Comparison of ENCODE assay signal across 8 cellular contexts in genomic region chr6:26183581-26184408, GRCh38.
DNase-seq lines count a peak whose midpoint lies in the region; ATAC-seq and TF ChIP-seq lines count a peak whose summit lies in the region.

No MANE protein-coding gene starts in this region.

- H3K27me3 Mint-ChIP-seq in naive B cell, result no peaks in the 10 kb centered on the region

- in situ Hi-C loops in transverse colon (cut with MboI; ENCODE audit: low pct_ligation_motif_present in 1 of 4, low pct_unique_long_range_greater_than_20kb in 1 of 4, low sequenced_read_pairs in 3 of 4), result loop anchor here in 1 of 4 donors (25.0 kb wide), 1 partner anchor 954 kb away; a partner anchor contains a TSS

- H3K36me3 ChIP-seq in transverse colon, result no peaks in the 10 kb centered on the region

- peak; percentile 93 for TF ChIP-seq POLR2A in transverse colon (IDR thresholded peaks at IDR 0.05)

- peak; percentile 46 for DNase-seq in activated gamma-delta T cell treated with Interleukin-2 at 50 U/mL for 16 hours
- no peak for DNase-seq in activated gamma-delta T cell (lab: John Stamatoyannopoulos, UW)
- peak; percentile 88 for DNase-seq in NCI-H2029 treated with DMSO at 0.1 percent for 48 hours (lab: John Stamatoyannopoulos, UW)
- DNase-seq in activated naive CD4-positive, alpha-beta T cell (lab: John Stamatoyannopoulos, UW), result peak in 3 of 4 experiments; percentile 21 to 27 (median 23)
- peak; percentile 94 for DNase-seq in fibroblast of pulmonary artery (ENCODE audit: low read depth)
- DNase-seq in naive B cell, result peak; percentile 62
- DNase-seq in transverse colon, result peak; percentile 68

- H3K4me3 ChIP-seq in fibroblast of pulmonary artery (replicated peaks; ENCODE audit: low read depth, low read length), result peak overlapping the region; percentile 56
- peak overlapping the region; percentile 15 to 58 (median 44) for H3K4me3 ChIP-seq in transverse colon

- no peaks in the 10 kb centered on the region for H3K9me3 ChIP-seq in transverse colon

- TF ChIP-seq CTCF in fibroblast of pulmonary artery (IDR thresholded peaks at IDR 0.05; ENCODE audit: low read length, missing control alignments), result no peak
- TF ChIP-seq CTCF in transverse colon (IDR thresholded peaks at IDR 0.05), result no peak

- peak overlapping the region; percentile 31 to 95 (median 84) for H3K27ac Mint-ChIP-seq in naive B cell

- no peaks in the 10 kb centered on the region for H3K27me3 ChIP-seq in transverse colon

- TF ChIP-seq EP300 in transverse colon (IDR thresholded peaks at IDR 0.05; ENCODE audit: low read depth), result no peak

- H3K9me3 Mint-ChIP-seq in naive B cell, result peaks cover 0 to 15% (median 7%) of the 10 kb centered on the region in 7 donors

- H3K4me3 Mint-ChIP-seq in naive B cell, result peak overlapping the region; percentile 90 to 100 (median 99)

- intact Hi-C loops in transverse colon (cut with DNase I; ENCODE audit: low total_unique reads), result no loop called here

- H3K4me1 Mint-ChIP-seq in naive B cell, result peaks cover 18 to 31% (median 27%) of the 10 kb centered on the region in 3 donors

- no peaks in the 10 kb centered on the region for H3K36me3 Mint-ChIP-seq in naive B cell

- WGBS in transverse colon (ENCODE audit: low coverage in 1 of 2), 2 donors, result 0 to 2% methylated on average over 7 to 37 of the region's 37 CpGs

- H3K4me1 ChIP-seq in transverse colon, result peaks cover 0 to 28% (median 11%) of the 10 kb centered on the region in 4 donors

- peak overlapping the region; percentile 86 to 93 (median 90) for H3K27ac ChIP-seq in transverse colon

- ATAC-seq in naive B cell (ENCODE audit: low read depth in 2 of 2), result peak; percentile 86 to 88
- ATAC-seq in HG03045 (IDR thresholded peaks at IDR 0.05; ENCODE audit: unreplicated experiment), result no peak
